33 cellular contexts compared by ENCODE assay signal in the genomic region with DNA sequence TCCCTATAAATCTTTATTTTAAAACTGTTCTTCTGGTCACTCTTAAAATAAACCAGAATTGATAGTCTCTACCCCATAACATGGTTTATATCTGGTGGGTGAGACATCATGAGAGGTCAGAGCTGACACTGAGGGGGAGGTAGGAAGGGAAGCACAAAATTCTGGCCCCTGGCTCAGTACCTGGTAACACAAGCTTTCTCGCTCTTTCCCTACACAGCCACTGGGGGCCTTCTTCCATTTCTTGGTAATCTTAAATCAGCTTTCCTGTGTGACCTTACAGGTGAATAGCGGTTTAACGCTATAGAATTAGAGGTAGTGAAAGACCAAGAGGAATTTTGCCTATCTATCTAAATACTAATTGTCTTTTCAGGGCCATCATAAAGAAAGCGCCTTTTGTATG. TPM values are rescaled to one million over a fixed set of nuclear protein-coding genes. Genes with fewer than 3 reads are reported as not detected.
"Had no signal": no experiment of that assay in that cellular context is flagged by ENCODE, and none has a peak within 500 bp of the region (broad histone marks: within the 10 kb centered on the region; RNA-seq: fewer than 3 reads in every experiment).

No MANE protein-coding gene starts in this region.

- H3K27ac Mint-ChIP-seq: activated CD4-positive, alpha-beta memory T cell treated with anti-CD3 and anti-CD28 coated beads for 36 hours; activated CD4-positive, alpha-beta T cell treated with anti-CD3 and anti-CD28 coated beads for 36 hours; activated CD4-positive, alpha-beta T cell treated with anti-CD3 and anti-CD28 coated beads, Interleukin-2, amount 10 ng/mL, durations not matched to agents 24 days and 14 days; activated CD8-positive, alpha-beta memory T cell treated with anti-CD3 and anti-CD28 coated beads, Interleukin-2, amount 10 ng/mL, durations not matched to agents 7 days and 5 days; activated CD8-positive, alpha-beta T cell treated with anti-CD3 and anti-CD28 coated beads, Interleukin-2, amount 10 ng/mL, durations not matched to agents 7 days and 5 days; activated naive CD4-positive, alpha-beta T cell treated with anti-CD3 and anti-CD28 coated beads, Interleukin-2, amount 10 ng/mL, durations not matched to agents 7 days and 5 days; activated naive CD4-positive, alpha-beta T cell treated with anti-CD3 and anti-CD28 coated beads, Interleukin-2, amount 50 U/mL, for 72 hours; activated T-helper 1 cell treated with anti-CD3 and anti-CD28 coated beads, Interleukin-12 subunit alpha, Interleukin-12 subunit beta, Interleukin-2, Interleukin-4 antibody, amounts not matched to agents 30 ng/mL and 10 ng/mL and 1 ng/mL, durations not matched to agents 14 hours and 24 hours and 36 hours; effector memory CD8-positive, alpha-beta T cell had no signal

- H3K36me3 Mint-ChIP-seq: activated CD4-positive, alpha-beta memory T cell treated with anti-CD3 and anti-CD28 coated beads for 36 hours; activated CD8-positive, alpha-beta memory T cell treated with anti-CD3 and anti-CD28 coated beads, Interleukin-2, amount 10 ng/mL, durations not matched to agents 7 days and 5 days; activated naive CD4-positive, alpha-beta T cell treated with anti-CD3 and anti-CD28 coated beads, Interleukin-2, amount 10 ng/mL, durations not matched to agents 7 days and 5 days; activated naive CD4-positive, alpha-beta T cell treated with anti-CD3 and anti-CD28 coated beads, Interleukin-2, amount 50 U/mL, for 72 hours had no signal

- H3K4me3 Mint-ChIP-seq: activated CD4-positive, alpha-beta memory T cell treated with anti-CD3 and anti-CD28 coated beads for 36 hours; activated CD4-positive, alpha-beta T cell treated with anti-CD3 and anti-CD28 coated beads for 36 hours; activated CD4-positive, alpha-beta T cell treated with anti-CD3 and anti-CD28 coated beads, Interleukin-2, amount 10 ng/mL, durations not matched to agents 24 days and 14 days; activated CD8-positive, alpha-beta memory T cell treated with anti-CD3 and anti-CD28 coated beads, Interleukin-2, amount 10 ng/mL, durations not matched to agents 7 days and 5 days; activated CD8-positive, alpha-beta T cell treated with anti-CD3 and anti-CD28 coated beads, Interleukin-2, amount 10 ng/mL, durations not matched to agents 7 days and 5 days; activated naive CD4-positive, alpha-beta T cell treated with anti-CD3 and anti-CD28 coated beads, Interleukin-2, amount 10 ng/mL, durations not matched to agents 7 days and 5 days; activated T-helper 1 cell treated with anti-CD3 and anti-CD28 coated beads, Interleukin-12 subunit alpha, Interleukin-12 subunit beta, Interleukin-2, Interleukin-4 antibody, amounts not matched to agents 30 ng/mL and 10 ng/mL and 1 ng/mL, durations not matched to agents 14 hours and 24 hours and 36 hours; effector memory CD8-positive, alpha-beta T cell had no signal

- H3K9me3 ChIP-seq: esophagus squamous epithelium, heart left ventricle had no signal

- H3K27me3 ChIP-seq: esophagus squamous epithelium had no signal

- ATAC-seq: activated CD4-positive, alpha-beta T cell treated with anti-CD3 and anti-CD28 coated beads for 36 hours; activated CD8-positive, alpha-beta memory T cell treated with anti-CD3 and anti-CD28 coated beads, Interleukin-2, amount 10 ng/mL, durations not matched to agents 7 days and 5 days; activated CD8-positive, alpha-beta T cell treated with anti-CD3 and anti-CD28 coated beads, Interleukin-2, amount 10 ng/mL, durations not matched to agents 7 days and 5 days; activated naive CD4-positive, alpha-beta T cell treated with anti-CD3 and anti-CD28 coated beads, Interleukin-2, amount 50 U/mL, for 72 hours; effector memory CD8-positive, alpha-beta T cell; heart left ventricle had no signal

- H3K9me3 Mint-ChIP-seq: activated CD4-positive, alpha-beta memory T cell treated with anti-CD3 and anti-CD28 coated beads for 36 hours; activated CD4-positive, alpha-beta T cell treated with anti-CD3 and anti-CD28 coated beads, Interleukin-2, amount 10 ng/mL, durations not matched to agents 24 days and 14 days; activated naive CD4-positive, alpha-beta T cell treated with anti-CD3 and anti-CD28 coated beads, Interleukin-2, amount 10 ng/mL, durations not matched to agents 7 days and 5 days; activated naive CD4-positive, alpha-beta T cell treated with anti-CD3 and anti-CD28 coated beads, Interleukin-2, amount 50 U/mL, for 72 hours; activated T-helper 1 cell treated with anti-CD3 and anti-CD28 coated beads, Interleukin-12 subunit alpha, Interleukin-12 subunit beta, Interleukin-2, Interleukin-4 antibody, amounts not matched to agents 30 ng/mL and 10 ng/mL and 1 ng/mL, durations not matched to agents 14 hours and 24 hours and 36 hours; effector memory CD8-positive, alpha-beta T cell had no signal

- H3K4me3 ChIP-seq: esophagus squamous epithelium, heart left ventricle had no signal

- H3K4me1 Mint-ChIP-seq: activated CD4-positive, alpha-beta T cell treated with anti-CD3 and anti-CD28 coated beads for 36 hours; activated CD4-positive, alpha-beta T cell treated with anti-CD3 and anti-CD28 coated beads, Interleukin-2, amount 10 ng/mL, durations not matched to agents 24 days and 14 days; activated CD8-positive, alpha-beta memory T cell treated with anti-CD3 and anti-CD28 coated beads, Interleukin-2, amount 10 ng/mL, durations not matched to agents 7 days and 5 days; activated naive CD4-positive, alpha-beta T cell treated with anti-CD3 and anti-CD28 coated beads, Interleukin-2, amount 10 ng/mL, durations not matched to agents 7 days and 5 days had no signal

- H3K27me3 Mint-ChIP-seq: activated CD8-positive, alpha-beta memory T cell treated with anti-CD3 and anti-CD28 coated beads, Interleukin-2, amount 10 ng/mL, durations not matched to agents 7 days and 5 days had no signal

- DNase-seq: activated CD4-positive, alpha-beta memory T cell treated with anti-CD3 and anti-CD28 coated beads for 36 hours; activated CD4-positive, alpha-beta T cell treated with anti-CD3 and anti-CD28 coated beads for 36 hours; activated CD4-positive, CD25-positive, alpha-beta regulatory T cell; activated CD4-positive, CD25-positive, alpha-beta regulatory T cell treated with anti-CD3 and anti-CD28 coated beads, Interleukin-2, amount 50 U/mL, for 72 hours; activated CD8-positive, alpha-beta memory T cell treated with anti-CD3 and anti-CD28 coated beads, Interleukin-2, amount 10 ng/mL, durations not matched to agents 7 days and 5 days; activated CD8-positive, alpha-beta memory T cell treated with anti-CD3 and anti-CD28 coated beads, Interleukin-2, amount 50 U/mL, for 4 hours; activated CD8-positive, alpha-beta T cell treated with anti-CD3 and anti-CD28 coated beads, Interleukin-2, amount 10 ng/mL, durations not matched to agents 7 days and 5 days; activated gamma-delta T cell; activated naive CD4-positive, alpha-beta T cell; activated naive CD4-positive, alpha-beta T cell treated with anti-CD3 and anti-CD28 coated beads, Interleukin-2, amount 10 ng/mL, durations not matched to agents 7 days and 5 days; activated T-cell treated with anti-CD3 and anti-CD28 coated beads, Interleukin-2, amount 50 U/mL, for 1 hour; activated T-cell treated with anti-CD3 and anti-CD28 coated beads, Interleukin-2, amount 50 U/mL, for 48 hours; amniotic stem cell; anterior cingulate cortex; caudate nucleus; cortex of kidney; dermis blood vessel endothelial cell; effector CD4-positive, alpha-beta T cell; effector memory CD8-positive, alpha-beta T cell; erythroblast; esophagus squamous epithelium; heart left ventricle; T-helper 2 cell had no signal

- H3K27ac ChIP-seq: esophagus squamous epithelium, heart left ventricle had no signal

- H3K36me3 ChIP-seq: esophagus squamous epithelium, heart left ventricle had no signal

- H3K4me1 ChIP-seq: heart left ventricle had no signal

RNA-seq across cellular contexts. Expression of a gene that starts 5.4 kb away (rescaled TPM):
- total RNA-seq: activated CD4-positive, alpha-beta memory T cell treated with anti-CD3 and anti-CD28 coated beads for 36 hours; activated CD4-positive, alpha-beta T cell treated with anti-CD3 and anti-CD28 coated beads for 36 hours; activated CD4-positive, alpha-beta T cell treated with anti-CD3 and anti-CD28 coated beads, Interleukin-2, amount 10 ng/mL, durations not matched to agents 24 days and 14 days; activated CD8-positive, alpha-beta memory T cell treated with anti-CD3 and anti-CD28 coated beads for 36 hours; activated CD8-positive, alpha-beta memory T cell treated with anti-CD3 and anti-CD28 coated beads, Interleukin-2, amount 10 ng/mL, durations not matched to agents 7 days and 5 days; activated CD8-positive, alpha-beta T cell treated with anti-CD3 and anti-CD28 coated beads, Interleukin-2, amount 10 ng/mL, durations not matched to agents 7 days and 5 days; activated naive CD4-positive, alpha-beta T cell treated with anti-CD3 and anti-CD28 coated beads, Interleukin-2, amount 50 U/mL, for 72 hours; activated T-helper 1 cell treated with anti-CD3 and anti-CD28 coated beads, Interleukin-12 subunit alpha, Interleukin-12 subunit beta, Interleukin-2, Interleukin-4 antibody, amounts not matched to agents 30 ng/mL and 10 ng/mL and 1 ng/mL, durations not matched to agents 14 hours and 24 hours and 36 hours; astrocyte; chondrocyte; dermis blood vessel endothelial cell; fibroblast of lung; fibroblast of villous mesenchyme; frontal cortex; heart left ventricle; T-helper 1 cell treated with Interleukin-12 subunit alpha and Interleukin-12 subunit beta and Interleukin-4 antibody, amounts not matched to agents 30 ng/mL and 1 ng/mL, for 36 hours had no signal
- polyA plus RNA-seq: fibroblast of lung had no signal

RNA-seq across cellular contexts. Expression of a gene that starts 48.9 kb away (rescaled TPM):
- total RNA-seq: activated CD4-positive, alpha-beta memory T cell treated with anti-CD3 and anti-CD28 coated beads for 36 hours; activated CD4-positive, alpha-beta T cell treated with anti-CD3 and anti-CD28 coated beads for 36 hours; activated CD4-positive, alpha-beta T cell treated with anti-CD3 and anti-CD28 coated beads, Interleukin-2, amount 10 ng/mL, durations not matched to agents 24 days and 14 days; activated CD8-positive, alpha-beta memory T cell treated with anti-CD3 and anti-CD28 coated beads for 36 hours; activated CD8-positive, alpha-beta memory T cell treated with anti-CD3 and anti-CD28 coated beads, Interleukin-2, amount 10 ng/mL, durations not matched to agents 7 days and 5 days; activated CD8-positive, alpha-beta T cell treated with anti-CD3 and anti-CD28 coated beads, Interleukin-2, amount 10 ng/mL, durations not matched to agents 7 days and 5 days; activated naive CD4-positive, alpha-beta T cell treated with anti-CD3 and anti-CD28 coated beads, Interleukin-2, amount 50 U/mL, for 72 hours; activated T-helper 1 cell treated with anti-CD3 and anti-CD28 coated beads, Interleukin-12 subunit alpha, Interleukin-12 subunit beta, Interleukin-2, Interleukin-4 antibody, amounts not matched to agents 30 ng/mL and 10 ng/mL and 1 ng/mL, durations not matched to agents 14 hours and 24 hours and 36 hours; astrocyte; chondrocyte; dermis blood vessel endothelial cell; fibroblast of lung; fibroblast of villous mesenchyme; frontal cortex; heart left ventricle; T-helper 1 cell treated with Interleukin-12 subunit alpha and Interleukin-12 subunit beta and Interleukin-4 antibody, amounts not matched to agents 30 ng/mL and 1 ng/mL, for 36 hours had no signal
- polyA plus RNA-seq: fibroblast of lung, heart left ventricle had no signal
